ENCODE assay signal across 2 cellular contexts in genomic region chr9:129331772-129332512, GRCh38.
TF ChIP-seq lines count a peak whose summit lies in the region.

No MANE protein-coding gene starts in this region.

TF ChIP-seq in SK-N-SH, 30 proteins besides CTCF, POLR2A, EP300 and RAD21 (continued from another document):
- TF ChIP-seq REST (IDR thresholded peaks at IDR 0.05; ENCODE audit: low read depth, low read length) (no peak), PBX3 (IDR thresholded peaks at IDR 0.05) (no peak), TEAD4 (IDR thresholded peaks at IDR 0.05; ENCODE audit: borderline replicate concordance, insufficient read depth) (no peak), NFIC (IDR thresholded peaks at IDR 0.05; ENCODE audit: borderline replicate concordance) (no peak), CHD2 (IDR thresholded peaks at IDR 0.05; ENCODE audit: low read length, partially characterized antibody) (no peak), NRF1 (IDR thresholded peaks at IDR 0.05; ENCODE audit: low read depth, low read length) (no peak), JUND (IDR thresholded peaks at IDR 0.05) (no peak), EZH2phosphoT487 (IDR thresholded peaks at IDR 0.05; ENCODE audit: borderline replicate concordance, low read depth) (no peak), RXRA (IDR thresholded peaks at IDR 0.05; ENCODE audit: borderline replicate concordance, low read depth) (no peak), MEF2A (IDR thresholded peaks at IDR 0.05; ENCODE audit: borderline replicate concordance, low read depth) (no peak)
TF ChIP-seq in SK-N-SH: peak in this region for 0.

TF ChIP-seq in SK-N-SH treated with all-trans-retinoic acid at 6 μM for 48 hours, 23 proteins besides CTCF, POLR2A, EP300 and RAD21 (continued from another document):
- TF ChIP-seq CSRNP3 (CRISPR knock-in tag; IDR thresholded peaks at IDR 0.05) (no peak), PPARA (CRISPR knock-in tag; IDR thresholded peaks at IDR 0.05; ENCODE audit: borderline replicate concordance) (no peak), ZFP30 (CRISPR knock-in tag; IDR thresholded peaks at IDR 0.05) (no peak), PATZ1 (CRISPR knock-in tag; IDR thresholded peaks at IDR 0.05; ENCODE audit: borderline replicate concordance) (no peak), GLIS3 (CRISPR knock-in tag; IDR thresholded peaks at IDR 0.05) (no peak), ZNF8 (CRISPR knock-in tag; IDR thresholded peaks at IDR 0.05) (no peak), ZFP3 (CRISPR knock-in tag; IDR thresholded peaks at IDR 0.05) (no peak), TOX (CRISPR knock-in tag; IDR thresholded peaks at IDR 0.05; ENCODE audit: borderline replicate concordance) (no peak), RARB (CRISPR knock-in tag; IDR thresholded peaks at IDR 0.05) (no peak), BACH2 (CRISPR knock-in tag; IDR thresholded peaks at IDR 0.05; ENCODE audit: borderline replicate concordance) (no peak)
